ENCODE assay signal across 10 cellular contexts in the genomic region with DNA sequence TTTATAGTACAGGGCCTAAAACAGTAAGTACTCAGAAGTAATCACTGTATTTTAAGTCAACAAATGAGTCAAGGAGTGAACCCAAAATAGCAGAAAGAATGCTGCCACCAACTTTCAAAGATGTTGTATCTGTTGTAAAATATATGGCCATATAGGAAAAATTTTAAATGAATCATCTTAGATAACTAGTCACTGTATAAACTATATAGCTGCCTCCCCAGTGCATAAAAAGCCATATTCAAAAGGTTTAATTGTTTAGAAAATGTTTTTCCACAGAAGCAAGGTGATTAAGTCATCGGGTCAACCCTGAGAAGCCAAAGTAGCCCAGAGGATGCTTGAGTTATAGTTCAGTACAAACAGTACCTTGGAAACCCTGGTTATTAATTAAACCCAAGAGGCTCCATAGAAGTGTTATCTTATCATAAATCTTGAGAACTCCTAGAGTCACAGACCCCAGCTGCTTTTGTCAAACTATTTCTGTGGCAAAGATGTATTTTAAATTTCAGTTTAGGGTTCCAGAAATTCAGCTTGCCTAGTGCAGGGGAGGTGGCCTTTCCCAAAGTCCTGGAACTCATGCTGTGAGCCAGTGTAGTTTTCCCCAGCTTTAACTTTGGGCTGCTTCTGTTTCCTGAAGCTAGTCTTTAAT. TPM values are rescaled to one million over a fixed set of nuclear protein-coding genes. Genes with fewer than 3 reads are reported as not detected.
DNase-seq lines count a peak whose midpoint lies in the region; ATAC-seq and TF ChIP-seq lines count a peak whose summit lies in the region.
"Had no signal": no experiment of that assay in that cellular context is flagged by ENCODE, and none has a peak within 500 bp of the region (broad histone marks: within the 10 kb centered on the region; RNA-seq: fewer than 3 reads in every experiment).

No MANE protein-coding gene starts in this region.

- H2BK120ac ChIP-seq in mesendoderm (ENCODE audit: low read depth, low read length): no peak overlapping the region

- H3K4me1 ChIP-seq in body of pancreas: peaks cover 56% of the 10 kb centered on the region
- H3K4me1 ChIP-seq in mesendoderm (ENCODE audit: control insufficient read depth, low read depth, low read length): peaks cover 7% of the 10 kb centered on the region
- peaks cover 75% of the 10 kb centered on the region for H3K4me1 ChIP-seq in upper lobe of right lung

- no peaks in the 10 kb centered on the region for H3K79me2 ChIP-seq in mesendoderm (ENCODE audit: control insufficient read depth, insufficient read depth, low read length)

- no peak overlapping the region for H2BK15ac ChIP-seq in mesendoderm (replicated peaks; ENCODE audit: low read depth)

- no peak overlapping the region for H3K18ac ChIP-seq in mesendoderm (ENCODE audit: low read length)

- H3K27me3 Mint-ChIP-seq in activated naive CD4-positive, alpha-beta T cell treated with anti-CD3 and anti-CD28 coated beads, Interleukin-2, amount 50 U/mL, for 24 hours: no peaks in the 10 kb centered on the region
- H3K27me3 Mint-ChIP-seq in type B pancreatic cell: no peaks in the 10 kb centered on the region

- no peak overlapping the region for H3K4me2 ChIP-seq in mesendoderm (ENCODE audit: low read length)

- H3K36me3 ChIP-seq in body of pancreas (replicated peaks in 1 of 2; ENCODE audit: insufficient read depth in 1 of 2, low read depth in 2 of 2) (no peaks in the 10 kb centered on the region), mesendoderm (ENCODE audit: control insufficient read depth, insufficient read depth, low read length) (no peaks in the 10 kb centered on the region), upper lobe of right lung (peaks cover 8% of the 10 kb centered on the region)
- H3K36me3 ChIP-seq: adrenal gland, BE2C had no signal

- no peaks in the 10 kb centered on the region for H3K9me3 ChIP-seq in body of pancreas
- H3K9me3 ChIP-seq in upper lobe of right lung: no peaks in the 10 kb centered on the region
- H3K9me3 ChIP-seq: adrenal gland, BE2C had no signal

- H3K9me3 Mint-ChIP-seq in activated naive CD4-positive, alpha-beta T cell treated with anti-CD3 and anti-CD28 coated beads, Interleukin-2, amount 50 U/mL, for 24 hours: no peaks in the 10 kb centered on the region
- no peaks in the 10 kb centered on the region for H3K9me3 Mint-ChIP-seq in type B pancreatic cell

- WGBS in body of pancreas, 2 donors: 15 to 24% methylated on average over 1 of the region's 1 CpG
- no CpG with 5 or more reads among the region's 1 CpG for WGBS in mesendoderm (ENCODE audit: extremely low coverage, insufficient coverage, low lambda C conversion rate)

- peak overlapping the region; percentile 79 for H3K27ac Mint-ChIP-seq in activated naive CD4-positive, alpha-beta T cell treated with anti-CD3 and anti-CD28 coated beads, Interleukin-2, amount 50 U/mL, for 24 hours
- H3K27ac Mint-ChIP-seq in type B pancreatic cell: no peak overlapping the region

- no peak for TF ChIP-seq POLR2A in body of pancreas (IDR thresholded peaks at IDR 0.05)

- H3K27me3 ChIP-seq in body of pancreas (no peaks in the 10 kb centered on the region), mesendoderm (ENCODE audit: insufficient read depth, low read length, poor library complexity) (no peaks in the 10 kb centered on the region), upper lobe of right lung (no peaks in the 10 kb centered on the region)
- H3K27me3 ChIP-seq: adrenal gland, BE2C had no signal

- H3K79me1 ChIP-seq in mesendoderm (ENCODE audit: low read length): no peaks in the 10 kb centered on the region

- H3K9ac ChIP-seq in mesendoderm (ENCODE audit: low read length): no peak overlapping the region

- ATAC-seq in body of pancreas (peak; percentile 91), upper lobe of right lung (peak; percentile 95)

- no peak overlapping the region for H2AK5ac ChIP-seq in mesendoderm (ENCODE audit: low read length)

- DNase-seq in activated naive CD4-positive, alpha-beta T cell treated with anti-CD3 and anti-CD28 coated beads, Interleukin-2, amount 50 U/mL, for 16 hours: no peak
- DNase-seq in body of pancreas: peak in 1 of 4 donors; percentile 28
- peak; percentile 21 for DNase-seq in mesendoderm
- DNase-seq in upper lobe of right lung: no peak
- DNase-seq in type B pancreatic cell (ENCODE audit: extremely low spot score, unreplicated experiment): no peak
- DNase-seq in stimulated activated CD4-positive, alpha-beta T cell treated with anti-CD3 and anti-CD28 coated beads, Interleukin-4, amount 100 ng/mL, for 24 hours: no peak
- no peak for DNase-seq in NCI-H524 treated with DMSO at 0.1 percent for 48 hours (lab: John Stamatoyannopoulos, UW)
- DNase-seq: adrenal gland, BE2C had no signal

- H3K4me1 Mint-ChIP-seq in activated naive CD4-positive, alpha-beta T cell treated with anti-CD3 and anti-CD28 coated beads, Interleukin-2, amount 50 U/mL, for 24 hours: peaks cover 83% of the 10 kb centered on the region
- peaks cover 24% of the 10 kb centered on the region for H3K4me1 Mint-ChIP-seq in type B pancreatic cell (ENCODE audit: unreplicated experiment)

- peak overlapping the region; percentile 30 for H3K4me3 Mint-ChIP-seq in activated naive CD4-positive, alpha-beta T cell treated with anti-CD3 and anti-CD28 coated beads, Interleukin-2, amount 50 U/mL, for 24 hours
- H3K4me3 Mint-ChIP-seq in type B pancreatic cell: no peak overlapping the region

- no peak overlapping the region for H3K4ac ChIP-seq in mesendoderm (ENCODE audit: low read depth, low read length)

- intact Hi-C loops in body of pancreas (cut with DNase I): no loop called here
- intact Hi-C loops in upper lobe of right lung (cut with DNase I): no loop called here

- H3K36me3 Mint-ChIP-seq in activated naive CD4-positive, alpha-beta T cell treated with anti-CD3 and anti-CD28 coated beads, Interleukin-2, amount 50 U/mL, for 24 hours: peaks cover 11% of the 10 kb centered on the region
- peaks cover 5% of the 10 kb centered on the region for H3K36me3 Mint-ChIP-seq in type B pancreatic cell

- no peak overlapping the region for H4K8ac ChIP-seq in mesendoderm (ENCODE audit: low read depth, low read length)

- H2BK5ac ChIP-seq in mesendoderm (ENCODE audit: low read length): no peak overlapping the region

- no peak overlapping the region for H3K56ac ChIP-seq in mesendoderm (ENCODE audit: low read length)

- no peak overlapping the region for H3K4me3 ChIP-seq in body of pancreas
- no peak overlapping the region for H3K4me3 ChIP-seq in mesendoderm (ENCODE audit: low read length)
- no peak overlapping the region for H3K4me3 ChIP-seq in upper lobe of right lung
- H3K4me3 ChIP-seq: adrenal gland had no signal

- H4K5ac ChIP-seq in mesendoderm (ENCODE audit: low read length): no peak overlapping the region

- H3K27ac ChIP-seq in body of pancreas (peak overlapping the region; percentile 6 to 63 (median 54)), mesendoderm (ENCODE audit: low read depth, low read length) (no peak overlapping the region), upper lobe of right lung (peak overlapping the region; percentile 58)

- no peak overlapping the region for H3K23ac ChIP-seq in mesendoderm (ENCODE audit: low read length)

- TF ChIP-seq CTCF in body of pancreas (IDR thresholded peaks at IDR 0.05) (no peak), upper lobe of right lung (IDR thresholded peaks at IDR 0.05) (no peak), type B pancreatic cell (conservative IDR thresholded peaks at IDR 0.05) (no peak)

RNA-seq across cellular contexts. Expression of gene MBNL1, which starts 39.2 kb away (rescaled TPM):
- total RNA-seq in body of pancreas: 10 to 100 TPM; 77.3 to 82.4 TPM
- polyA plus RNA-seq in mesendoderm (2013, experiment 1 of 2): 4.1 TPM
- polyA plus RNA-seq in mesendoderm (2013, experiment 2 of 2): 4.2 TPM
- 229 TPM for total RNA-seq in upper lobe of right lung
- 61.2 and 69.4 TPM in 2 replicates for total RNA-seq in type B pancreatic cell (ENCODE audit: low replicate concordance)
